ENCODE assay signal across 20 cellular contexts in the genomic region with DNA sequence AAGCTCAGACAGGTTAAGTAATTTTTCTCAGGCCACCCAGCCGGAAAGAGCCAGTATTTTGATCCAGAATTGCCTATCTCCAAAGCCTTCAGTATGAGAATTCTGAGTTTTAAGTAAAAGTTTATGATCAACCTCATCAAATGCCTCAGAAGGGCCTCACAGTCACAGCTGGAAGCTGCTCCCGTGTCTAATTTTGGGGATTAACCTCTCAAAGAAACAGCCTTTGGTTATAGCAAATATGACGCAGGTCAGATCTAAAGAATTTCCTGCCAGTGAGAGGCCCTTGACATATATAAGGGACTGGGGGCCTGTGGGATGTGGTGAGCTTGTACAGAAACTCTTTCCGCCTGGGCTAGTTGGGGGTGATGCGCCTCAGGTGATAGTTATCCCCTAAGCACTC. TPM values are rescaled to one million over a fixed set of nuclear protein-coding genes. Genes with fewer than 3 reads are reported as not detected.
A peak's percentile ranks its signal among the peaks of the same experiment; 100 is the strongest.
DNase-seq lines count a peak whose midpoint lies in the region; ATAC-seq and TF ChIP-seq lines count a peak whose summit lies in the region.
"Had no signal": no experiment of that assay in that cellular context is flagged by ENCODE, and none has a peak within 500 bp of the region (broad histone marks: within the 10 kb centered on the region; RNA-seq: fewer than 3 reads in every experiment).

No MANE protein-coding gene starts in this region.

- 94% methylated on average over 5 of the region's 5 CpGs for WGBS in SK-N-SH (ENCODE audit: low lambda C conversion rate)

- DNase-seq in SK-N-SH (no peak), adipocyte (ENCODE audit: low read depth) (peak; percentile 73), superior temporal gyrus (ENCODE audit: extremely low spot score) (peak; percentile 16), NCI-H1417 treated with DMSO at 0.1 percent for 48 hours (lab: John Stamatoyannopoulos, UW) (no peak), NCI-H69 (lab: John Stamatoyannopoulos, UW) (no peak), HuH-7 (ENCODE audit: low spot score) (no peak)
- DNase-seq: DMS79 treated with DMSO at 0.1 percent for 48 hours, GDM1, GOT3, NCI-H1092 treated with DMSO at 0.1 percent for 48 hours, NCI-H1694, NCI-H226, NCI-H524 treated with DMSO at 0.1 percent for 48 hours, SHP77 treated with DMSO at 0.1 percent for 48 hours had no signal

- H3K27ac Mint-ChIP-seq in nephron, result peak overlapping the region in 1 of 3 experiments; percentile 25

- H2AFZ ChIP-seq in SK-N-SH (ENCODE audit: low read depth), result no peak overlapping the region

- TF ChIP-seq CTCF in SK-N-SH (IDR thresholded peaks at IDR 0.05) (no peak), nephron (IDR thresholded peaks at IDR 0.05; ENCODE audit: unreplicated experiment in 3 of 3) (no peak)

- H4K20me1 ChIP-seq in SK-N-SH (ENCODE audit: insufficient read depth), result no peaks in the 10 kb centered on the region

- POLR2A ChIA-PET in SK-N-SH (lab: Yijun Ruan, JAX), result no interaction called here

- H3K36me3 ChIP-seq in SK-N-SH (replicated peaks in 1 of 2; ENCODE audit: control insufficient read depth in 1 of 2, insufficient read depth in 2 of 2, low read length in 1 of 2) (no peaks in the 10 kb centered on the region), adipocyte (ENCODE audit: control insufficient read depth, insufficient read depth, low read length, severe bottlenecking) (no peaks in the 10 kb centered on the region)

- H3K4me2 ChIP-seq in SK-N-SH, result peak overlapping the region; percentile 11; the same call in 1 of the 2 replicates
- H3K4me2 ChIP-seq: KMS-11 had no signal

- no peak overlapping the region for H3K27ac ChIP-seq in SK-N-SH (ENCODE audit: low read depth in 2 of 2, low read length in 1 of 2)
- H3K27ac ChIP-seq: 22Rv1, KMS-11 had no signal

- H3K27me3 Mint-ChIP-seq in nephron (ENCODE audit: low read depth), result peaks cover 4% of the 10 kb centered on the region

- CTCF ChIA-PET in SK-N-SH (lab: Yijun Ruan, JAX), result interaction anchor here (0.9 to 2.8 kb wide), 3 partner anchors 11 to 146 kb away, joined by 3 to 12 read pairs (median 4); partner anchors contain the start of gene ZNF593

- H3K27me3 ChIP-seq in SK-N-SH (ENCODE audit: insufficient read depth) (no peaks in the 10 kb centered on the region), adipocyte (replicated peaks; ENCODE audit: control insufficient read depth, insufficient read depth, low read length) (no peaks in the 10 kb centered on the region)

- peak overlapping the region; percentile 2 to 57 (median 46) for H3K4me3 Mint-ChIP-seq in nephron

- no peak overlapping the region for H3K4me3 ChIP-seq in SK-N-SH (ENCODE audit: low read depth in 2 of 2, low read length in 1 of 2)
- H3K4me3 ChIP-seq in adipocyte (ENCODE audit: low read length), result no peak overlapping the region
- H3K4me3 ChIP-seq: GM12878 had no signal

- no peak for TF ChIP-seq RAD21 in SK-N-SH (IDR thresholded peaks at IDR 0.05; ENCODE audit: low read length)

- no peaks in the 10 kb centered on the region for H3K9me2 ChIP-seq in SK-N-SH

- no peaks in the 10 kb centered on the region for H3K79me2 ChIP-seq in SK-N-SH (ENCODE audit: insufficient read depth)

- TF ChIP-seq EP300 in SK-N-SH (IDR thresholded peaks at IDR 0.05; ENCODE audit: borderline replicate concordance in 1 of 2, low read depth in 1 of 2, low read length in 1 of 2), result no peak

- H3K9ac ChIP-seq in SK-N-SH (no peak overlapping the region), adipocyte (ENCODE audit: low read length) (no peak overlapping the region)
- H3K9ac ChIP-seq: KMS-11 had no signal

- no peaks in the 10 kb centered on the region for H3F3A ChIP-seq in SK-N-SH (replicated peaks; ENCODE audit: insufficient read depth)

- H3K9me3 ChIP-seq in SK-N-SH (no peaks in the 10 kb centered on the region), adipocyte (ENCODE audit: control insufficient read depth, low read length) (no peaks in the 10 kb centered on the region)

- no peaks in the 10 kb centered on the region for H3K36me3 Mint-ChIP-seq in nephron (ENCODE audit: low read depth)

- peaks cover 58% of the 10 kb centered on the region for H3K4me1 Mint-ChIP-seq in nephron

- no peaks in the 10 kb centered on the region for H3K9me3 Mint-ChIP-seq in nephron

- H3K4me1 ChIP-seq in SK-N-SH (ENCODE audit: control insufficient read depth in 1 of 2, insufficient read depth in 2 of 2, low read depth in 1 of 2, low read length in 1 of 2) (peaks cover 0 to 34% of the 10 kb centered on the region in 2 experiments; a peak in 1 of 4 replicates), adipocyte (ENCODE audit: control insufficient read depth, insufficient read depth, low read length) (peaks cover 31% of the 10 kb centered on the region)

- no peak for ATAC-seq in SK-N-SH treated with all-trans-retinoic acid at 6 μM for 48 hours
- ATAC-seq: GM12878 had no signal

TF ChIP-seq in SK-N-SH, 30 proteins besides CTCF, POLR2A, EP300 and RAD21:
- TF ChIP-seq FOXM1 (IDR thresholded peaks at IDR 0.05; ENCODE audit: low read depth) (no peak), CHD2 (IDR thresholded peaks at IDR 0.05; ENCODE audit: low read length, partially characterized antibody) (no peak), ZBTB33 (IDR thresholded peaks at IDR 0.05; ENCODE audit: borderline replicate concordance, low read depth) (no peak), POLR2AphosphoS5 (IDR thresholded peaks at IDR 0.05; ENCODE audit: low read depth, low read length) (no peak)
TF ChIP-seq in SK-N-SH: peak in this region for 0.

TF ChIP-seq in SK-N-SH treated with all-trans-retinoic acid at 6 μM for 48 hours, 23 proteins besides CTCF, POLR2A, EP300 and RAD21:
- no peak for TF ChIP-seq TSHZ2 (CRISPR knock-in tag; IDR thresholded peaks at IDR 0.05)
- TF ChIP-seq ZNF8 (CRISPR knock-in tag; IDR thresholded peaks at IDR 0.05), result no peak
- no peak for TF ChIP-seq ZFP3 (CRISPR knock-in tag; IDR thresholded peaks at IDR 0.05)
- no peak for TF ChIP-seq ZFP30 (CRISPR knock-in tag; IDR thresholded peaks at IDR 0.05)
- TF ChIP-seq PPARA (CRISPR knock-in tag; IDR thresholded peaks at IDR 0.05; ENCODE audit: borderline replicate concordance), result no peak
- no peak for TF ChIP-seq RARB (CRISPR knock-in tag; IDR thresholded peaks at IDR 0.05)
- TF ChIP-seq CSDC2 (CRISPR knock-in tag; IDR thresholded peaks at IDR 0.05), result no peak

RNA-seq across cellular contexts. Expression of gene EXTL1, which starts 2.3 kb away (rescaled TPM):
- 0.58 and 1.1 TPM in 2 replicates for polyA plus RNA-seq in SK-N-SH (2012; rRNA removed)
- 0.33 and 0.51 TPM in 2 replicates for polyA plus RNA-seq in SK-N-SH (2012; cell fraction: cytosol; rRNA removed)
- 3.7 and 3.8 TPM in 2 replicates for polyA plus RNA-seq in SK-N-SH (2012; cell fraction: nucleus; rRNA removed)
- polyA plus RNA-seq: GM12878 had no signal

RNA-seq across cellular contexts. Expression of gene SLC30A2, which starts 22.1 kb away (rescaled TPM):
- polyA plus RNA-seq in SK-N-SH (2012; rRNA removed), result not detected in 2 replicates
- polyA plus RNA-seq in SK-N-SH (2012; cell fraction: cytosol; rRNA removed), result not detected in 2 replicates
- not detected in 2 replicates for polyA plus RNA-seq in SK-N-SH (2012; cell fraction: nucleus; rRNA removed)
- polyA plus RNA-seq: BJ, GM12878 had no signal

RNA-seq across cellular contexts. Expression of gene PAFAH2, which starts 26.0 kb away (rescaled TPM):
- polyA plus RNA-seq in SK-N-SH (2012; rRNA removed), result 10.8 and 16.0 TPM in 2 replicates
- 14.2 and 15.5 TPM in 2 replicates for polyA plus RNA-seq in SK-N-SH (2012; cell fraction: cytosol; rRNA removed)
- 10.1 and 13.5 TPM in 2 replicates for polyA plus RNA-seq in SK-N-SH (2012; cell fraction: nucleus; rRNA removed)

RNA-seq across cellular contexts. Expression of gene TRIM63, which starts 43.6 kb away (rescaled TPM):
- polyA plus RNA-seq in SK-N-SH (2012; rRNA removed), result not detected in 2 replicates
- not detected in 2 replicates for polyA plus RNA-seq in SK-N-SH (2012; cell fraction: cytosol; rRNA removed)
- 0.02 TPM in 1 of 2 replicates, not detected in the other for polyA plus RNA-seq in SK-N-SH (2012; cell fraction: nucleus; rRNA removed)
- polyA plus RNA-seq: BJ, GM12878 had no signal

Comparison
In these comparisons a context has a peak if more than half of its experiments do, and no peak if none do; other contexts are left out.
1. DNase-seq: peak in adipocyte (single experiment) and superior temporal gyrus (single experiment); none in SK-N-SH (single experiment), NCI-H1417 treated with DMSO at 0.1 percent for 48 hours (single experiment), NCI-H69 (single experiment) and HuH-7 (single experiment).